In the genomic region with DNA sequence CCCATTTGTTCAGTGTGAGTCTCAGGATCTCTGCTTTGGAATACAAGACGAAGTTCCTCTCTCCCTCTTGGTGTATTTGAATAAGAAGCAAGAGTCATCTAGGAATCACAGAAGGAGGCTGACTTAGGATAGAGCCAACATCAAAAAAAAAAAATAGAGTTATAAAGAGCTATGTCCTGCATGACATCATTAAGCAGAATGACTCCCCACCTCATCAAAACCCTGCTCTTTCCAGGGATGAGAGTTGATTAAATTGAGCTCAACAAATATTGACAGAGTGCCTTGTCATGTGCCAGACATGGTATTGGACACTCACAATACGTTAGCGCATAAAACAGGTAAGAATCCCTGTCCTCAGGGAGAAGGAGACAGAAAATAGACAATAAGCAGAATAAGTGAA, we compare ENCODE assay signal across 30 cellular contexts. TPM values are rescaled to one million over a fixed set of nuclear protein-coding genes. Genes with fewer than 3 reads are reported as not detected.
DNase-seq lines count a peak whose midpoint lies in the region; ATAC-seq, FAIRE-seq and TF ChIP-seq lines count a peak whose summit lies in the region.
"Had no signal": no experiment of that assay in that cellular context is flagged by ENCODE, and none has a peak within 500 bp of the region (broad histone marks: within the 10 kb centered on the region; RNA-seq: fewer than 3 reads in every experiment).

No MANE protein-coding gene starts in this region.

- FAIRE-seq in pancreas (lab: Jason Lieb, UNC) = no peak
- FAIRE-seq: D721Med, frontal cortex, small intestine had no signal

- H3K27ac Mint-ChIP-seq in activated CD8-positive, alpha-beta T cell treated with anti-CD3 and anti-CD28 coated beads for 36 hours = peak overlapping the region; percentile 94
- H3K27ac Mint-ChIP-seq in activated CD8-positive, alpha-beta T cell treated with anti-CD3 and anti-CD28 coated beads, Interleukin-2, amount 10 ng/mL, durations not matched to agents 7 days and 5 days = no peak overlapping the region
- peak overlapping the region; percentile 55 for H3K27ac Mint-ChIP-seq in CD4-positive, alpha-beta T cell
- peak overlapping the region; percentile 81 for H3K27ac Mint-ChIP-seq in activated T-helper 2 cell treated with anti-CD3 and anti-CD28 coated beads, Interferon-gamma antibody, Interleukin-2, Interleukin-4, amounts not matched to agents 10 μg/mL and 5 μg/mL and 100 μg/mL, durations not matched to agents 14 hours and 24 hours and 36 hours
- peak overlapping the region; percentile 81 to 100 (median 98) for H3K27ac Mint-ChIP-seq in naive thymus-derived CD8-positive, alpha-beta T cell
- H3K27ac Mint-ChIP-seq: IgD-negative memory B cell had no signal

- H3K9me3 ChIP-seq in CD4-positive, alpha-beta T cell (ENCODE audit: control insufficient read depth, low read length) = no peaks in the 10 kb centered on the region
- H3K9me3 ChIP-seq in pancreas = no peaks in the 10 kb centered on the region
- H3K9me3 ChIP-seq: adrenal gland, BE2C, esophagus muscularis mucosa, testis had no signal

- H3K4me3 ChIP-seq in pancreas = no peak overlapping the region
- H3K4me3 ChIP-seq: adrenal gland, esophagus muscularis mucosa, testis had no signal

- H3K27me3 ChIP-seq in CD4-positive, alpha-beta T cell (ENCODE audit: control insufficient read depth, insufficient read depth, low read length) = no peaks in the 10 kb centered on the region
- no peaks in the 10 kb centered on the region for H3K27me3 ChIP-seq in pancreas
- H3K27me3 ChIP-seq: adrenal gland, BE2C, brain microvascular endothelial cell, esophagus muscularis mucosa, testis had no signal

- TF ChIP-seq CTCF in activated CD8-positive, alpha-beta T cell treated with anti-CD3 and anti-CD28 coated beads for 36 hours (IDR thresholded peaks at IDR 0.05) = no peak
- TF ChIP-seq CTCF in CD4-positive, alpha-beta T cell (IDR thresholded peaks at IDR 0.05) = no peak
- TF ChIP-seq CTCF in pancreas (IDR thresholded peaks at IDR 0.05) = no peak

- H3K4me1 ChIP-seq in pancreas = no peaks in the 10 kb centered on the region
- H3K4me1 ChIP-seq: BE2C had no signal

- no peaks in the 10 kb centered on the region for H3K36me3 ChIP-seq in pancreas
- H3K36me3 ChIP-seq: adrenal gland, BE2C, brain microvascular endothelial cell, esophagus muscularis mucosa had no signal

- CTCF ChIA-PET in activated CD8-positive, alpha-beta T cell treated with anti-CD3 and anti-CD28 coated beads for 36 hours (lab: Charles Lee) = interaction anchor here (0.5 to 0.9 kb wide), 3 partner anchors 9 to 35 kb away, joined by 3 read pairs; no protein-coding TSS in a partner anchor
- CTCF ChIA-PET in activated CD8-positive, alpha-beta T cell treated with anti-CD3 and anti-CD28 coated beads, Interleukin-2, amount 10 ng/mL, durations not matched to agents 7 days and 5 days (lab: Charles Lee) = interaction anchor here (0.9 to 2.0 kb wide), 4 partner anchors 10 to 110 kb away, joined by 3 to 7 read pairs (median 4); no protein-coding TSS in a partner anchor
- CTCF ChIA-PET in CD4-positive, alpha-beta T cell (lab: Charles Lee) = interaction anchor here (0.8 kb wide), 1 partner anchor 9 kb away, joined by 4 read pairs; no protein-coding TSS in a partner anchor

- H3K4me3 Mint-ChIP-seq in activated CD8-positive, alpha-beta T cell treated with anti-CD3 and anti-CD28 coated beads for 36 hours = no peak overlapping the region
- no peak overlapping the region for H3K4me3 Mint-ChIP-seq in activated CD8-positive, alpha-beta T cell treated with anti-CD3 and anti-CD28 coated beads, Interleukin-2, amount 10 ng/mL, durations not matched to agents 7 days and 5 days
- no peak overlapping the region for H3K4me3 Mint-ChIP-seq in CD4-positive, alpha-beta T cell
- H3K4me3 Mint-ChIP-seq in activated T-helper 2 cell treated with anti-CD3 and anti-CD28 coated beads, Interferon-gamma antibody, Interleukin-2, Interleukin-4, amounts not matched to agents 10 μg/mL and 5 μg/mL and 100 μg/mL, durations not matched to agents 14 hours and 24 hours and 36 hours (ENCODE audit: low read depth) = no peak overlapping the region
- peak overlapping the region in 4 of 10 donors; percentile 16 to 62 (median 24) for H3K4me3 Mint-ChIP-seq in naive thymus-derived CD8-positive, alpha-beta T cell
- H3K4me3 Mint-ChIP-seq: IgD-negative memory B cell had no signal

- WGBS in pancreas, 2 donors = 78 to 89% methylated on average over 3 of the region's 3 CpGs

- intact Hi-C loops in activated CD8-positive, alpha-beta T cell treated with anti-CD3 and anti-CD28 coated beads for 36 hours (cut with micrococcal nuclease) = no loop called here
- intact Hi-C loops in CD4-positive, alpha-beta T cell (cut with DNase I, micrococcal nuclease) = no loop called here
- intact Hi-C loops in activated T-helper 2 cell treated with anti-CD3 and anti-CD28 coated beads, Interferon-gamma antibody, Interleukin-2, Interleukin-4, amounts not matched to agents 10 μg/mL and 5 μg/mL and 100 μg/mL, durations not matched to agents 14 hours and 24 hours and 36 hours (cut with micrococcal nuclease) = no loop called here
- intact Hi-C loops in pancreas (cut with DNase I) = no loop called here

- DNase-seq in activated CD8-positive, alpha-beta T cell treated with anti-CD3 and anti-CD28 coated beads for 36 hours = no peak
- no peak for DNase-seq in activated CD8-positive, alpha-beta T cell treated with anti-CD3 and anti-CD28 coated beads, Interleukin-2, amount 10 ng/mL, durations not matched to agents 7 days and 5 days
- no peak for DNase-seq in CD4-positive, alpha-beta T cell
- no peak for DNase-seq in activated T-helper 2 cell treated with anti-CD3 and anti-CD28 coated beads, Interferon-gamma antibody, Interleukin-2, Interleukin-4, amounts not matched to agents 10 μg/mL and 5 μg/mL and 100 μg/mL, durations not matched to agents 14 hours and 24 hours and 36 hours (ENCODE audit: low spot score)
- DNase-seq in naive thymus-derived CD8-positive, alpha-beta T cell = no peak
- DNase-seq in LoVo (ENCODE audit: low spot score) = no peak
- no peak for DNase-seq in pancreas
- DNase-seq: activated CD4-positive, alpha-beta T cell treated with anti-CD3 and anti-CD28 coated beads, Interleukin-2, amount 50 U/mL, for 48 hours; activated T-cell treated with anti-CD3 and anti-CD28 coated beads, Interleukin-2, amount 50 U/mL, for 1 hour; adrenal gland; BE2C; brain microvascular endothelial cell; effector CD8-positive, alpha-beta T cell; EL; left colon; NCI-H1105 treated with DMSO at 0.1 percent for 48 hours; NCI-H2081; NCI-H226; NCI-H748 treated with DMSO at 0.1 percent for 48 hours; RPMI8226; small intestine; stimulated activated CD4-positive, alpha-beta T cell treated with anti-CD3 and anti-CD28 coated beads, Interleukin-1b, Interleukin-23, amount 100 ng/mL, for 48 hours; T1000; testis had no signal

- H3K27ac ChIP-seq in CD4-positive, alpha-beta T cell (ENCODE audit: low read depth, low read length) = no peak overlapping the region
- no peak overlapping the region for H3K27ac ChIP-seq in pancreas
- H3K27ac ChIP-seq: adrenal gland, brain microvascular endothelial cell, esophagus muscularis mucosa, testis had no signal

- no peaks in the 10 kb centered on the region for H3K9me3 Mint-ChIP-seq in activated CD8-positive, alpha-beta T cell treated with anti-CD3 and anti-CD28 coated beads for 36 hours
- H3K9me3 Mint-ChIP-seq in activated CD8-positive, alpha-beta T cell treated with anti-CD3 and anti-CD28 coated beads, Interleukin-2, amount 10 ng/mL, durations not matched to agents 7 days and 5 days (ENCODE audit: insufficient read depth) = no peaks in the 10 kb centered on the region
- no peaks in the 10 kb centered on the region for H3K9me3 Mint-ChIP-seq in CD4-positive, alpha-beta T cell
- H3K9me3 Mint-ChIP-seq in activated T-helper 2 cell treated with anti-CD3 and anti-CD28 coated beads, Interferon-gamma antibody, Interleukin-2, Interleukin-4, amounts not matched to agents 10 μg/mL and 5 μg/mL and 100 μg/mL, durations not matched to agents 14 hours and 24 hours and 36 hours = no peaks in the 10 kb centered on the region
- peaks cover 0 to 3% (median 0%) of the 10 kb centered on the region in 9 donors for H3K9me3 Mint-ChIP-seq in naive thymus-derived CD8-positive, alpha-beta T cell
- H3K9me3 Mint-ChIP-seq: IgD-negative memory B cell had no signal

- POLR2A ChIA-PET in activated CD8-positive, alpha-beta T cell treated with anti-CD3 and anti-CD28 coated beads for 36 hours (lab: Charles Lee) = interaction anchor here (1.5 to 2.7 kb wide), 2 partner anchors 7 to 48 kb away, joined by 4 to 11 read pairs; no protein-coding TSS in a partner anchor
- POLR2A ChIA-PET in activated CD8-positive, alpha-beta T cell treated with anti-CD3 and anti-CD28 coated beads, Interleukin-2, amount 10 ng/mL, durations not matched to agents 7 days and 5 days (lab: Charles Lee) = interaction anchor here (0.8 to 3.2 kb wide), 4 partner anchors 10 to 111 kb away, joined by 3 to 15 read pairs (median 6); a partner anchor contains a TSS
- POLR2A ChIA-PET in CD4-positive, alpha-beta T cell (lab: Charles Lee) = no interaction called here
- POLR2A ChIA-PET in naive thymus-derived CD8-positive, alpha-beta T cell (lab: Charles Lee) = interaction anchor here (0.7 to 1.1 kb wide), 2 partner anchors 14 to 1557 kb away, joined by 3 to 4 read pairs; no protein-coding TSS in a partner anchor

- no peaks in the 10 kb centered on the region for H3K27me3 Mint-ChIP-seq in activated CD8-positive, alpha-beta T cell treated with anti-CD3 and anti-CD28 coated beads for 36 hours
- H3K27me3 Mint-ChIP-seq in activated CD8-positive, alpha-beta T cell treated with anti-CD3 and anti-CD28 coated beads, Interleukin-2, amount 10 ng/mL, durations not matched to agents 7 days and 5 days (ENCODE audit: low read depth) = no peaks in the 10 kb centered on the region
- no peaks in the 10 kb centered on the region for H3K27me3 Mint-ChIP-seq in CD4-positive, alpha-beta T cell
- no peaks in the 10 kb centered on the region for H3K27me3 Mint-ChIP-seq in activated T-helper 2 cell treated with anti-CD3 and anti-CD28 coated beads, Interferon-gamma antibody, Interleukin-2, Interleukin-4, amounts not matched to agents 10 μg/mL and 5 μg/mL and 100 μg/mL, durations not matched to agents 14 hours and 24 hours and 36 hours (ENCODE audit: low read depth)
- no peaks in the 10 kb centered on the region for H3K27me3 Mint-ChIP-seq in naive thymus-derived CD8-positive, alpha-beta T cell
- H3K27me3 Mint-ChIP-seq: IgD-negative memory B cell had no signal

- no peak for ATAC-seq in activated CD8-positive, alpha-beta T cell treated with anti-CD3 and anti-CD28 coated beads for 36 hours
- no peak for ATAC-seq in activated CD8-positive, alpha-beta T cell treated with anti-CD3 and anti-CD28 coated beads, Interleukin-2, amount 10 ng/mL, durations not matched to agents 7 days and 5 days
- ATAC-seq in CD4-positive, alpha-beta T cell (ENCODE audit: poor library complexity) = no peak
- no peak for ATAC-seq in naive thymus-derived CD8-positive, alpha-beta T cell
- ATAC-seq in GM19395 (IDR thresholded peaks at IDR 0.05; ENCODE audit: unreplicated experiment) (no peak), pancreas (no peak)
- ATAC-seq: HCT116, left colon had no signal

- H3K4me1 Mint-ChIP-seq in activated CD8-positive, alpha-beta T cell treated with anti-CD3 and anti-CD28 coated beads for 36 hours (ENCODE audit: low read depth) = peaks cover 74% of the 10 kb centered on the region
- H3K4me1 Mint-ChIP-seq in activated CD8-positive, alpha-beta T cell treated with anti-CD3 and anti-CD28 coated beads, Interleukin-2, amount 10 ng/mL, durations not matched to agents 7 days and 5 days (ENCODE audit: low read depth) = peaks cover 64% of the 10 kb centered on the region
- peaks cover 61% of the 10 kb centered on the region for H3K4me1 Mint-ChIP-seq in CD4-positive, alpha-beta T cell (ENCODE audit: low read depth)
- H3K4me1 Mint-ChIP-seq in activated T-helper 2 cell treated with anti-CD3 and anti-CD28 coated beads, Interferon-gamma antibody, Interleukin-2, Interleukin-4, amounts not matched to agents 10 μg/mL and 5 μg/mL and 100 μg/mL, durations not matched to agents 14 hours and 24 hours and 36 hours (ENCODE audit: low read depth) = peaks cover 58% of the 10 kb centered on the region
- H3K4me1 Mint-ChIP-seq in naive thymus-derived CD8-positive, alpha-beta T cell = peaks cover 24 to 74% (median 62%) of the 10 kb centered on the region in 4 donors

- H3K36me3 Mint-ChIP-seq in activated CD8-positive, alpha-beta T cell treated with anti-CD3 and anti-CD28 coated beads for 36 hours (ENCODE audit: low read depth) = peaks cover 8% of the 10 kb centered on the region
- no peaks in the 10 kb centered on the region for H3K36me3 Mint-ChIP-seq in activated CD8-positive, alpha-beta T cell treated with anti-CD3 and anti-CD28 coated beads, Interleukin-2, amount 10 ng/mL, durations not matched to agents 7 days and 5 days (ENCODE audit: low read depth)
- H3K36me3 Mint-ChIP-seq in CD4-positive, alpha-beta T cell (ENCODE audit: low read depth) = no peaks in the 10 kb centered on the region
- H3K36me3 Mint-ChIP-seq in activated T-helper 2 cell treated with anti-CD3 and anti-CD28 coated beads, Interferon-gamma antibody, Interleukin-2, Interleukin-4, amounts not matched to agents 10 μg/mL and 5 μg/mL and 100 μg/mL, durations not matched to agents 14 hours and 24 hours and 36 hours (ENCODE audit: low read depth) = peaks cover 6% of the 10 kb centered on the region
- no peaks in the 10 kb centered on the region for H3K36me3 Mint-ChIP-seq in naive thymus-derived CD8-positive, alpha-beta T cell
- H3K36me3 Mint-ChIP-seq: IgD-negative memory B cell had no signal

RNA-seq across cellular contexts. Expression of a gene that starts 48.6 kb away (rescaled TPM):
- total RNA-seq in activated CD8-positive, alpha-beta T cell treated with anti-CD3 and anti-CD28 coated beads for 36 hours = 100 to 1,000 TPM; 399 to 402 TPM
- total RNA-seq in activated CD8-positive, alpha-beta T cell treated with anti-CD3 and anti-CD28 coated beads, Interleukin-2, amount 10 ng/mL, durations not matched to agents 7 days and 5 days = 10 to 100 TPM; 29.6 to 34.5 TPM
- 1,000 to 10,000 TPM; 3,816 to 3,885 TPM for total RNA-seq in CD4-positive, alpha-beta T cell
- total RNA-seq in activated T-helper 2 cell treated with anti-CD3 and anti-CD28 coated beads, Interferon-gamma antibody, Interleukin-2, Interleukin-4, amounts not matched to agents 10 μg/mL and 5 μg/mL and 100 μg/mL, durations not matched to agents 14 hours and 24 hours and 36 hours = 250 and 251 TPM in 2 replicates
- total RNA-seq in naive thymus-derived CD8-positive, alpha-beta T cell = 100 to 1,000 TPM; 108 to 114 TPM
- polyA plus RNA-seq in naive thymus-derived CD8-positive, alpha-beta T cell = 100 to 1,000 TPM in 1 of 3 donors, 10 to 100 TPM in 2; 61.5 to 139 (median 84.3) TPM
- total RNA-seq in pancreas = 10 to 100 TPM in 5 of 6 donors, 1 to 10 TPM in 1; 9.3 to 59.2 (median 13.5) TPM
- polyA plus RNA-seq in pancreas = 10 to 100 TPM; 13.9 to 14.5 TPM

Comparison
In these comparisons a context has a peak if more than half of its experiments do, and no peak if none do; other contexts are left out.
1. RNA of a gene that starts 48.6 kb away (total RNA-seq): 3,816 to 3,885 TPM in CD4-positive, alpha-beta T cell; 399 to 402 TPM in activated CD8-positive, alpha-beta T cell treated with anti-CD3 and anti-CD28 coated beads for 36 hours, 250 to 251 TPM in activated T-helper 2 cell treated with anti-CD3 and anti-CD28 coated beads, Interferon-gamma antibody, Interleukin-2, Interleukin-4, amounts not matched to agents 10 μg/mL and 5 μg/mL and 100 μg/mL, durations not matched to agents 14 hours and 24 hours and 36 hours, 108 to 114 TPM in naive thymus-derived CD8-positive, alpha-beta T cell, 29.6 to 34.5 TPM in activated CD8-positive, alpha-beta T cell treated with anti-CD3 and anti-CD28 coated beads, Interleukin-2, amount 10 ng/mL, durations not matched to agents 7 days and 5 days and 9.3 to 59.2 TPM in pancreas; every median in the first group is over 4 times any median in the second.